16 cellular contexts compared by ENCODE assay signal in the genomic region with DNA sequence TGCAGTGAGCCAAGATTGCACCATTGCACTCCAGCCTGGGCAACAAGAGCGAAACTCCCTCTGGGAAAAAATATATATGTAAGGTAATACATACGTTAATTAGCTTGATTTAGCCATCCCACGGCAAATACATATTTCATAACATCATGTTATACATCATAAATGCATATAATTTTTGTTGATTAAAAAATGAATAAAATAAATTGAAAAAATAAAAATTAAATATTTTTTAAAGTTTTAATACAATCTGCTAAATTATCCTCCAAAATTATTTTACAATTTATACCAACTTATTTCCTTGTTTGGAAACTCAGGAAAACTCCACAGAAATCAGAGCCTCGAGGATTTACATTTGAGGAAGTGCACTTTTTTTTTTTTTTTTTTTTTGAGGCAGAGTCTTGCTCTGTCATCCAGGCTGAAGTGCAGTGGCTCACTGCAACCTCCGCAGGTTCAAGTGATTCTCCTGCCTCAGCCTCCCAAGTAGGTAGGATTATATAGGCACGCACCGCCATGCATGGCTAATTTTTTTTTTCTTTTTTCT.
A peak's percentile ranks its signal among the peaks of the same experiment; 100 is the strongest.
DNase-seq lines count a peak whose midpoint lies in the region; FAIRE-seq and TF ChIP-seq lines count a peak whose summit lies in the region.
"Had no signal": no experiment of that assay in that cellular context is flagged by ENCODE, and none has a peak within 500 bp of the region (broad histone marks: within the 10 kb centered on the region; RNA-seq: fewer than 3 reads in every experiment).

No MANE protein-coding gene starts in this region.

- DNase-seq in RCC 7860 (ENCODE audit: low spot score) (no peak), NCI-H69 (lab: John Stamatoyannopoulos, UW) (no peak), erythroblast (lab: John Stamatoyannopoulos, UW) (no peak), GOT3 (lab: John Stamatoyannopoulos, UW) (no peak), DMS153 treated with DMSO at 0.1 percent for 48 hours (lab: John Stamatoyannopoulos, UW; ENCODE audit: unreplicated experiment) (no peak)
- DNase-seq: ACHN; CD4-positive, alpha-beta memory T cell; DMS153; DMS79 treated with DMSO at 0.1 percent for 48 hours; GM23248; HCEC 1CT had no signal

- TF ChIP-seq POLR2A in erythroblast (IDR thresholded peaks at IDR 0.05; ENCODE audit: low read length), result no peak

- FAIRE-seq in G401.6 (lab: Jason Lieb, UNC), result peak; percentile 73
- peak; percentile 29 for FAIRE-seq in RCC 7860 (lab: Jason Lieb, UNC)
- FAIRE-seq in endometrium (lab: Jason Lieb, UNC), result peak; percentile 72
- FAIRE-seq: GM12891, GM19239, H54 had no signal
